ENCODE assay signal across 11 cellular contexts in the genomic region with DNA sequence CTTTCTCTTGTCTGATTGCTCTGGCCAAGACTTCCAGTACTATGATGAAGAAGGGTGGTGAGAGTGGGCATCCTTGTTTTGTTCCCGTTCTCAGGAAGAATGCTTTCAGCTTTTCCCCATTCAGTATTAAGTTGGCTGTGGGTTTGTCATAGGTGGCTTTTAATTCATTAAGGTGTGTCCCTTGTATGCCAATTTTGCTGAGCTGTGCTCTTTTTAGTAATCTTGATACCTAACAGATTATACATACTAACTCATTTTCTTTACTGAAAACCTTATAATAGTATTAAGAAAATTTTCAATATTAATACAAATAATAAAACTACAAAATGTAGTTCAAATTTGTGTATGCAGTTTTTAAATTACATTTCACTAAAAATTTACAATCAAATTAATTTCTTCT.
"Had no signal": no experiment of that assay in that cellular context is flagged by ENCODE, and none has a peak within 500 bp of the region (broad histone marks: within the 10 kb centered on the region; RNA-seq: fewer than 3 reads in every experiment).

No MANE protein-coding gene starts in this region.

- H3K36me3 ChIP-seq: HAP-1 had no signal

- H2AFZ ChIP-seq: GM23248, GM23338 had no signal

- H3K27ac ChIP-seq: GM23248 had no signal

- FAIRE-seq: H1, H54 had no signal

- H3K9ac ChIP-seq: GM23248 had no signal

- ATAC-seq: GM23338, HCT116 had no signal

- DNase-seq: GM23248, GOT3, H7, H9, HCEC 1CT, HFFc6 had no signal

- H3K4me2 ChIP-seq: GM23338 had no signal

- H3K4me3 ChIP-seq: GM23248, GM23338, HAP-1 had no signal
